ENCODE assay signal across 1 cellular context in the genomic region with DNA sequence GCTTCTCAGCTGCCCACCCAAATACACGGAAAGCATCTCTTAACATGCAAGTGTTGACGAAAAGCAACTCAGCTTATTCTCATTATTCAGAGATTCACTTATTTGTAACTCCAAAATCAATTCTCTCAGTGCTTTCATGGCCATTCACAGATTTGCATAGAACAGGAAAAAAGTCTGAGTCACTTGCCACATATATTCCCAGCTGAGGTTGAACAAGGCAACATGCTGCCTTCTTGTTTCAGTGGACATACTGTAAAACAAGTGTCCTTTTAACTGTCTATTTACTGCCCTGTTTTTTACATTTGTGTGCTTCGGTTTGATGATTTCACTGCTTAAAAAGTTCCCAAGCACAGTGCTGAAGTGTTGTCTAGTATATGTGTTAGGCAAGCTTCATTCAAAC.
TF ChIP-seq lines count a peak whose summit lies in the region.

No MANE protein-coding gene starts in this region.

TF ChIP-seq in K562, 482 proteins besides CTCF, POLR2A, EP300 and RAD21 (continued from another document):
- TF ChIP-seq, protein P1, sequence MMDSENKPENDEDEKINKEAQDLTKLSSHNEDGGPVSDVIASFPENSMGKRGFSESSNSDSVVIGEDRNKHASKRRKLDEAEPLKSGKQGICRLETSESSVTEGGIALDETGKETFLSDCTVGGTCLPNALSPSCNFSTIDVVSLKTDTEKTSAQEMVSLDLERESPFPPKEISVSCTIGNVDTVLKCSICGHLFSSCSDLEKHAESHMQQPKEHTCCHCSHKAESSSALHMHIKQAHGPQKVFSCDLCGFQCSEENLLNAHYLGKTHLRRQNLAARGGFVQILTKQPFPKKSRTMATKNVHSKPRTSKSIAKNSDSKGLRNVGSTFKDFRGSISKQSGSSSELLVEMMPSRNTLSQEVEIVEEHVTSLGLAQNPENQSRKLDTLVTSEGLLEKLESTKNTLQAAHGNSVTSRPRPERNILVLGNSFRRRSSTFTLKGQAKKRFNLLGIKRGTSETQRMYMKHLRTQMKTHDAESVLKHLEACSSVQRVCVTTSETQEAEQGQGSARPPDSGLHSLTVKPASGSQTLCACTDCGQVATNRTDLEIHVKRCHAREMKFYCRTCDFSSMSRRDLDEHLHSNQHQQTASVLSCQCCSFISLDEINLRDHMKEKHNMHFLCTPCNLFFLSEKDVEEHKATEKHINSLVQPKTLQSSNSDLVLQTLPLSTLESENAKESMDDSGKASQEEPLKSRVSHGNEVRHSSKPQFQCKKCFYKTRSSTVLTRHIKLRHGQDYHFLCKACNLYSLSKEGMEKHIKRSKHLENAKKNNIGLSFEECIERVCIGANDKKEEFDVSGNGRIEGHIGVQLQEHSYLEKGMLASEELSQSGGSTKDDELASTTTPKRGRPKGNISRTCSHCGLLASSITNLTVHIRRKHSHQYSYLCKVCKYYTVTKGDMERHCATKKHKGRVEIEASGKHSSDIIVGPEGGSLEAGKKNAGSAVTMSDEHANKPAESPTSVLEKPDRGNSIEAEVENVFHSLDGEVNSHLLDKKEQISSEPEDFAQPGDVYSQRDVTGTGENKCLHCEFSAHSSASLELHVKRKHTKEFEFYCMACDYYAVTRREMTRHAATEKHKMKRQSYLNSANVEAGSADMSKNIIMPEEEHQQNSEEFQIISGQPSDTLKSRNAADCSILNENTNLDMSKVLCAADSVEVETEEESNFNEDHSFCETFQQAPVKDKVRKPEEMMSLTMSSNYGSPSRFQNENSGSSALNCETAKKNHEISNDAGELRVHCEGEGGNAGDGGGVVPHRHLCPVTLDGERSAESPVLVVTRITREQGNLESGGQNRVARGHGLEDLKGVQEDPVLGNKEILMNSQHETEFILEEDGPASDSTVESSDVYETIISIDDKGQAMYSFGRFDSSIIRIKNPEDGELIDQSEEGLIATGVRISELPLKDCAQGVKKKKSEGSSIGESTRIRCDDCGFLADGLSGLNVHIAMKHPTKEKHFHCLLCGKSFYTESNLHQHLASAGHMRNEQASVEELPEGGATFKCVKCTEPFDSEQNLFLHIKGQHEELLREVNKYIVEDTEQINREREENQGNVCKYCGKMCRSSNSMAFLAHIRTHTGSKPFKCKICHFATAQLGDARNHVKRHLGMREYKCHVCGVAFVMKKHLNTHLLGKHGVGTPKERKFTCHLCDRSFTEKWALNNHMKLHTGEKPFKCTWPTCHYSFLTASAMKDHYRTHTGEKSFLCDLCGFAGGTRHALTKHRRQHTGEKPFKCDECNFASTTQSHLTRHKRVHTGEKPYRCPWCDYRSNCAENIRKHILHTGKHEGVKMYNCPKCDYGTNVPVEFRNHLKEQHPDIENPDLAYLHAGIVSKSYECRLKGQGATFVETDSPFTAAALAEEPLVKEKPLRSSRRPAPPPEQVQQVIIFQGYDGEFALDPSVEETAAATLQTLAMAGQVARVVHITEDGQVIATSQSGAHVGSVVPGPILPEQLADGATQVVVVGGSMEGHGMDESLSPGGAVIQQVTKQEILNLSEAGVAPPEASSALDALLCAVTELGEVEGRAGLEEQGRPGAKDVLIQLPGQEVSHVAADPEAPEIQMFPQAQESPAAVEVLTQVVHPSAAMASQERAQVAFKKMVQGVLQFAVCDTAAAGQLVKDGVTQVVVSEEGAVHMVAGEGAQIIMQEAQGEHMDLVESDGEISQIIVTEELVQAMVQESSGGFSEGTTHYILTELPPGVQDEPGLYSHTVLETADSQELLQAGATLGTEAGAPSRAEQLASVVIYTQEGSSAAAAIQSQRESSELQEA (IDR thresholded peaks at IDR 0.05; ENCODE audit: low read depth) = no peak
- TF ChIP-seq ZNF77 (CRISPR knock-in tag; IDR thresholded peaks at IDR 0.05) = no peak
- no peak for TF ChIP-seq FOXP1 (CRISPR knock-in tag; IDR thresholded peaks at IDR 0.05)
- TF ChIP-seq, protein P2, sequence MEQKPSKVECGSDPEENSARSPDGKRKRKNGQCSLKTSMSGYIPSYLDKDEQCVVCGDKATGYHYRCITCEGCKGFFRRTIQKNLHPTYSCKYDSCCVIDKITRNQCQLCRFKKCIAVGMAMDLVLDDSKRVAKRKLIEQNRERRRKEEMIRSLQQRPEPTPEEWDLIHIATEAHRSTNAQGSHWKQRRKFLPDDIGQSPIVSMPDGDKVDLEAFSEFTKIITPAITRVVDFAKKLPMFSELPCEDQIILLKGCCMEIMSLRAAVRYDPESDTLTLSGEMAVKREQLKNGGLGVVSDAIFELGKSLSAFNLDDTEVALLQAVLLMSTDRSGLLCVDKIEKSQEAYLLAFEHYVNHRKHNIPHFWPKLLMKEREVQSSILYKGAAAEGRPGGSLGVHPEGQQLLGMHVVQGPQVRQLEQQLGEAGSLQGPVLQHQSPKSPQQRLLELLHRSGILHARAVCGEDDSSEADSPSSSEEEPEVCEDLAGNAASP (IDR thresholded peaks at IDR 0.05) = no peak
- no peak for TF ChIP-seq MAFG (tag; conservative IDR thresholded peaks at IDR 0.05)
- TF ChIP-seq POU5F1 (IDR thresholded peaks at IDR 0.05; ENCODE audit: borderline replicate concordance, low read depth, low read length, partially characterized antibody) = no peak
- TF ChIP-seq, protein P3, sequence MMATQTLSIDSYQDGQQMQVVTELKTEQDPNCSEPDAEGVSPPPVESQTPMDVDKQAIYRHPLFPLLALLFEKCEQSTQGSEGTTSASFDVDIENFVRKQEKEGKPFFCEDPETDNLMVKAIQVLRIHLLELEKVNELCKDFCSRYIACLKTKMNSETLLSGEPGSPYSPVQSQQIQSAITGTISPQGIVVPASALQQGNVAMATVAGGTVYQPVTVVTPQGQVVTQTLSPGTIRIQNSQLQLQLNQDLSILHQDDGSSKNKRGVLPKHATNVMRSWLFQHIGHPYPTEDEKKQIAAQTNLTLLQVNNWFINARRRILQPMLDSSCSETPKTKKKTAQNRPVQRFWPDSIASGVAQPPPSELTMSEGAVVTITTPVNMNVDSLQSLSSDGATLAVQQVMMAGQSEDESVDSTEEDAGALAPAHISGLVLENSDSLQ (IDR thresholded peaks at IDR 0.05) = no peak
- TF ChIP-seq TCF7 (IDR thresholded peaks at IDR 0.05; ENCODE audit: borderline replicate concordance) = no peak
- TF ChIP-seq BCL6 (CRISPR knock-in tag; IDR thresholded peaks at IDR 0.05) = no peak
- no peak for TF ChIP-seq SMAD1 (IDR thresholded peaks at IDR 0.05; ENCODE audit: low read depth, low read length, partially characterized antibody)
- TF ChIP-seq RBBP5 (IDR thresholded peaks at IDR 0.05; ENCODE audit: borderline replicate concordance, insufficient read depth, low read length, poor library complexity, severe bottlenecking) = no peak
